Comparison of ENCODE assay signal across 1 cellular context in genomic region chr1:35278886-35279554, GRCh38.
TF ChIP-seq lines count a peak whose summit lies in the region.

No MANE protein-coding gene starts in this region.

TF ChIP-seq in K562, 482 proteins besides CTCF, POLR2A, EP300 and RAD21 (continued from another document and continues in another):
- TF ChIP-seq, protein P1, sequence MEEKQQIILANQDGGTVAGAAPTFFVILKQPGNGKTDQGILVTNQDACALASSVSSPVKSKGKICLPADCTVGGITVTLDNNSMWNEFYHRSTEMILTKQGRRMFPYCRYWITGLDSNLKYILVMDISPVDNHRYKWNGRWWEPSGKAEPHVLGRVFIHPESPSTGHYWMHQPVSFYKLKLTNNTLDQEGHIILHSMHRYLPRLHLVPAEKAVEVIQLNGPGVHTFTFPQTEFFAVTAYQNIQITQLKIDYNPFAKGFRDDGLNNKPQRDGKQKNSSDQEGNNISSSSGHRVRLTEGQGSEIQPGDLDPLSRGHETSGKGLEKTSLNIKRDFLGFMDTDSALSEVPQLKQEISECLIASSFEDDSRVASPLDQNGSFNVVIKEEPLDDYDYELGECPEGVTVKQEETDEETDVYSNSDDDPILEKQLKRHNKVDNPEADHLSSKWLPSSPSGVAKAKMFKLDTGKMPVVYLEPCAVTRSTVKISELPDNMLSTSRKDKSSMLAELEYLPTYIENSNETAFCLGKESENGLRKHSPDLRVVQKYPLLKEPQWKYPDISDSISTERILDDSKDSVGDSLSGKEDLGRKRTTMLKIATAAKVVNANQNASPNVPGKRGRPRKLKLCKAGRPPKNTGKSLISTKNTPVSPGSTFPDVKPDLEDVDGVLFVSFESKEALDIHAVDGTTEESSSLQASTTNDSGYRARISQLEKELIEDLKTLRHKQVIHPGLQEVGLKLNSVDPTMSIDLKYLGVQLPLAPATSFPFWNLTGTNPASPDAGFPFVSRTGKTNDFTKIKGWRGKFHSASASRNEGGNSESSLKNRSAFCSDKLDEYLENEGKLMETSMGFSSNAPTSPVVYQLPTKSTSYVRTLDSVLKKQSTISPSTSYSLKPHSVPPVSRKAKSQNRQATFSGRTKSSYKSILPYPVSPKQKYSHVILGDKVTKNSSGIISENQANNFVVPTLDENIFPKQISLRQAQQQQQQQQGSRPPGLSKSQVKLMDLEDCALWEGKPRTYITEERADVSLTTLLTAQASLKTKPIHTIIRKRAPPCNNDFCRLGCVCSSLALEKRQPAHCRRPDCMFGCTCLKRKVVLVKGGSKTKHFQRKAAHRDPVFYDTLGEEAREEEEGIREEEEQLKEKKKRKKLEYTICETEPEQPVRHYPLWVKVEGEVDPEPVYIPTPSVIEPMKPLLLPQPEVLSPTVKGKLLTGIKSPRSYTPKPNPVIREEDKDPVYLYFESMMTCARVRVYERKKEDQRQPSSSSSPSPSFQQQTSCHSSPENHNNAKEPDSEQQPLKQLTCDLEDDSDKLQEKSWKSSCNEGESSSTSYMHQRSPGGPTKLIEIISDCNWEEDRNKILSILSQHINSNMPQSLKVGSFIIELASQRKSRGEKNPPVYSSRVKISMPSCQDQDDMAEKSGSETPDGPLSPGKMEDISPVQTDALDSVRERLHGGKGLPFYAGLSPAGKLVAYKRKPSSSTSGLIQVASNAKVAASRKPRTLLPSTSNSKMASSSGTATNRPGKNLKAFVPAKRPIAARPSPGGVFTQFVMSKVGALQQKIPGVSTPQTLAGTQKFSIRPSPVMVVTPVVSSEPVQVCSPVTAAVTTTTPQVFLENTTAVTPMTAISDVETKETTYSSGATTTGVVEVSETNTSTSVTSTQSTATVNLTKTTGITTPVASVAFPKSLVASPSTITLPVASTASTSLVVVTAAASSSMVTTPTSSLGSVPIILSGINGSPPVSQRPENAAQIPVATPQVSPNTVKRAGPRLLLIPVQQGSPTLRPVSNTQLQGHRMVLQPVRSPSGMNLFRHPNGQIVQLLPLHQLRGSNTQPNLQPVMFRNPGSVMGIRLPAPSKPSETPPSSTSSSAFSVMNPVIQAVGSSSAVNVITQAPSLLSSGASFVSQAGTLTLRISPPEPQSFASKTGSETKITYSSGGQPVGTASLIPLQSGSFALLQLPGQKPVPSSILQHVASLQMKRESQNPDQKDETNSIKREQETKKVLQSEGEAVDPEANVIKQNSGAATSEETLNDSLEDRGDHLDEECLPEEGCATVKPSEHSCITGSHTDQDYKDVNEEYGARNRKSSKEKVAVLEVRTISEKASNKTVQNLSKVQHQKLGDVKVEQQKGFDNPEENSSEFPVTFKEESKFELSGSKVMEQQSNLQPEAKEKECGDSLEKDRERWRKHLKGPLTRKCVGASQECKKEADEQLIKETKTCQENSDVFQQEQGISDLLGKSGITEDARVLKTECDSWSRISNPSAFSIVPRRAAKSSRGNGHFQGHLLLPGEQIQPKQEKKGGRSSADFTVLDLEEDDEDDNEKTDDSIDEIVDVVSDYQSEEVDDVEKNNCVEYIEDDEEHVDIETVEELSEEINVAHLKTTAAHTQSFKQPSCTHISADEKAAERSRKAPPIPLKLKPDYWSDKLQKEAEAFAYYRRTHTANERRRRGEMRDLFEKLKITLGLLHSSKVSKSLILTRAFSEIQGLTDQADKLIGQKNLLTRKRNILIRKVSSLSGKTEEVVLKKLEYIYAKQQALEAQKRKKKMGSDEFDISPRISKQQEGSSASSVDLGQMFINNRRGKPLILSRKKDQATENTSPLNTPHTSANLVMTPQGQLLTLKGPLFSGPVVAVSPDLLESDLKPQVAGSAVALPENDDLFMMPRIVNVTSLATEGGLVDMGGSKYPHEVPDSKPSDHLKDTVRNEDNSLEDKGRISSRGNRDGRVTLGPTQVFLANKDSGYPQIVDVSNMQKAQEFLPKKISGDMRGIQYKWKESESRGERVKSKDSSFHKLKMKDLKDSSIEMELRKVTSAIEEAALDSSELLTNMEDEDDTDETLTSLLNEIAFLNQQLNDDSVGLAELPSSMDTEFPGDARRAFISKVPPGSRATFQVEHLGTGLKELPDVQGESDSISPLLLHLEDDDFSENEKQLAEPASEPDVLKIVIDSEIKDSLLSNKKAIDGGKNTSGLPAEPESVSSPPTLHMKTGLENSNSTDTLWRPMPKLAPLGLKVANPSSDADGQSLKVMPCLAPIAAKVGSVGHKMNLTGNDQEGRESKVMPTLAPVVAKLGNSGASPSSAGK (IDR thresholded peaks at IDR 0.05), result peak; percentile 98
- TF ChIP-seq NR2C1 (IDR thresholded peaks at IDR 0.05) (peak; percentile 52), NR2C1 (tag; IDR thresholded peaks at IDR 0.05) (no peak), HMGN3 (IDR thresholded peaks at IDR 0.05; ENCODE audit: borderline replicate concordance, extremely low read depth, insufficient read length, low read depth, low read length) (no peak), ZNF217 (CRISPR knock-in tag; IDR thresholded peaks at IDR 0.05) (no peak), NFATC3 (IDR thresholded peaks at IDR 0.05) (no peak), XRCC4 (IDR thresholded peaks at IDR 0.05; ENCODE audit: extremely low read depth, insufficient read depth, insufficient read length) (no peak), PYGO2 (tag; IDR thresholded peaks at IDR 0.05) (0 out of 2 replicates have a peak, but pooled peaks have one; percentile 33), TOE1 (IDR thresholded peaks at IDR 0.05; ENCODE audit: borderline replicate concordance) (peak; percentile 39; the same call in 1 of the 2 replicates), TOE1 (CRISPR knock-in tag; IDR thresholded peaks at IDR 0.05; ENCODE audit: borderline replicate concordance, low read depth) (no peak), BRF1 (IDR thresholded peaks at IDR 0.05; ENCODE audit: borderline replicate concordance, extremely low read depth, insufficient read length) (no peak), ZNF23 (CRISPR knock-in tag; IDR thresholded peaks at IDR 0.05) (0 out of 2 replicates have a peak, but pooled peaks have one; percentile 42), ZNF764 (CRISPR knock-in tag; IDR thresholded peaks at IDR 0.05; ENCODE audit: low read depth) (no peak), SMAD4 (CRISPR knock-in tag; conservative IDR thresholded peaks at IDR 0.05) (no peak; the same call in 1 of the 2 replicates), HDGF (IDR thresholded peaks at IDR 0.05) (no peak)
- TF ChIP-seq, protein P2, sequence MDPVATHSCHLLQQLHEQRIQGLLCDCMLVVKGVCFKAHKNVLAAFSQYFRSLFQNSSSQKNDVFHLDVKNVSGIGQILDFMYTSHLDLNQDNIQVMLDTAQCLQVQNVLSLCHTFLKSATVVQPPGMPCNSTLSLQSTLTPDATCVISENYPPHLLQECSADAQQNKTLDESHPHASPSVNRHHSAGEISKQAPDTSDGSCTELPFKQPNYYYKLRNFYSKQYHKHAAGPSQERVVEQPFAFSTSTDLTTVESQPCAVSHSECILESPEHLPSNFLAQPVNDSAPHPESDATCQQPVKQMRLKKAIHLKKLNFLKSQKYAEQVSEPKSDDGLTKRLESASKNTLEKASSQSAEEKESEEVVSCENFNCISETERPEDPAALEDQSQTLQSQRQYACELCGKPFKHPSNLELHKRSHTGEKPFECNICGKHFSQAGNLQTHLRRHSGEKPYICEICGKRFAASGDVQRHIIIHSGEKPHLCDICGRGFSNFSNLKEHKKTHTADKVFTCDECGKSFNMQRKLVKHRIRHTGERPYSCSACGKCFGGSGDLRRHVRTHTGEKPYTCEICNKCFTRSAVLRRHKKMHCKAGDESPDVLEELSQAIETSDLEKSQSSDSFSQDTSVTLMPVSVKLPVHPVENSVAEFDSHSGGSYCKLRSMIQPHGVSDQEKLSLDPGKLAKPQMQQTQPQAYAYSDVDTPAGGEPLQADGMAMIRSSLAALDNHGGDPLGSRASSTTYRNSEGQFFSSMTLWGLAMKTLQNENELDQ (CRISPR knock-in tag; IDR thresholded peaks at IDR 0.05; ENCODE audit: borderline replicate concordance), result no peak
- TF ChIP-seq, protein P3, sequence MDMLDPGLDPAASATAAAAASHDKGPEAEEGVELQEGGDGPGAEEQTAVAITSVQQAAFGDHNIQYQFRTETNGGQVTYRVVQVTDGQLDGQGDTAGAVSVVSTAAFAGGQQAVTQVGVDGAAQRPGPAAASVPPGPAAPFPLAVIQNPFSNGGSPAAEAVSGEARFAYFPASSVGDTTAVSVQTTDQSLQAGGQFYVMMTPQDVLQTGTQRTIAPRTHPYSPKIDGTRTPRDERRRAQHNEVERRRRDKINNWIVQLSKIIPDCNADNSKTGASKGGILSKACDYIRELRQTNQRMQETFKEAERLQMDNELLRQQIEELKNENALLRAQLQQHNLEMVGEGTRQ (CRISPR knock-in tag; IDR thresholded peaks at IDR 0.05), result peak; percentile 84
- TF ChIP-seq, protein P4, sequence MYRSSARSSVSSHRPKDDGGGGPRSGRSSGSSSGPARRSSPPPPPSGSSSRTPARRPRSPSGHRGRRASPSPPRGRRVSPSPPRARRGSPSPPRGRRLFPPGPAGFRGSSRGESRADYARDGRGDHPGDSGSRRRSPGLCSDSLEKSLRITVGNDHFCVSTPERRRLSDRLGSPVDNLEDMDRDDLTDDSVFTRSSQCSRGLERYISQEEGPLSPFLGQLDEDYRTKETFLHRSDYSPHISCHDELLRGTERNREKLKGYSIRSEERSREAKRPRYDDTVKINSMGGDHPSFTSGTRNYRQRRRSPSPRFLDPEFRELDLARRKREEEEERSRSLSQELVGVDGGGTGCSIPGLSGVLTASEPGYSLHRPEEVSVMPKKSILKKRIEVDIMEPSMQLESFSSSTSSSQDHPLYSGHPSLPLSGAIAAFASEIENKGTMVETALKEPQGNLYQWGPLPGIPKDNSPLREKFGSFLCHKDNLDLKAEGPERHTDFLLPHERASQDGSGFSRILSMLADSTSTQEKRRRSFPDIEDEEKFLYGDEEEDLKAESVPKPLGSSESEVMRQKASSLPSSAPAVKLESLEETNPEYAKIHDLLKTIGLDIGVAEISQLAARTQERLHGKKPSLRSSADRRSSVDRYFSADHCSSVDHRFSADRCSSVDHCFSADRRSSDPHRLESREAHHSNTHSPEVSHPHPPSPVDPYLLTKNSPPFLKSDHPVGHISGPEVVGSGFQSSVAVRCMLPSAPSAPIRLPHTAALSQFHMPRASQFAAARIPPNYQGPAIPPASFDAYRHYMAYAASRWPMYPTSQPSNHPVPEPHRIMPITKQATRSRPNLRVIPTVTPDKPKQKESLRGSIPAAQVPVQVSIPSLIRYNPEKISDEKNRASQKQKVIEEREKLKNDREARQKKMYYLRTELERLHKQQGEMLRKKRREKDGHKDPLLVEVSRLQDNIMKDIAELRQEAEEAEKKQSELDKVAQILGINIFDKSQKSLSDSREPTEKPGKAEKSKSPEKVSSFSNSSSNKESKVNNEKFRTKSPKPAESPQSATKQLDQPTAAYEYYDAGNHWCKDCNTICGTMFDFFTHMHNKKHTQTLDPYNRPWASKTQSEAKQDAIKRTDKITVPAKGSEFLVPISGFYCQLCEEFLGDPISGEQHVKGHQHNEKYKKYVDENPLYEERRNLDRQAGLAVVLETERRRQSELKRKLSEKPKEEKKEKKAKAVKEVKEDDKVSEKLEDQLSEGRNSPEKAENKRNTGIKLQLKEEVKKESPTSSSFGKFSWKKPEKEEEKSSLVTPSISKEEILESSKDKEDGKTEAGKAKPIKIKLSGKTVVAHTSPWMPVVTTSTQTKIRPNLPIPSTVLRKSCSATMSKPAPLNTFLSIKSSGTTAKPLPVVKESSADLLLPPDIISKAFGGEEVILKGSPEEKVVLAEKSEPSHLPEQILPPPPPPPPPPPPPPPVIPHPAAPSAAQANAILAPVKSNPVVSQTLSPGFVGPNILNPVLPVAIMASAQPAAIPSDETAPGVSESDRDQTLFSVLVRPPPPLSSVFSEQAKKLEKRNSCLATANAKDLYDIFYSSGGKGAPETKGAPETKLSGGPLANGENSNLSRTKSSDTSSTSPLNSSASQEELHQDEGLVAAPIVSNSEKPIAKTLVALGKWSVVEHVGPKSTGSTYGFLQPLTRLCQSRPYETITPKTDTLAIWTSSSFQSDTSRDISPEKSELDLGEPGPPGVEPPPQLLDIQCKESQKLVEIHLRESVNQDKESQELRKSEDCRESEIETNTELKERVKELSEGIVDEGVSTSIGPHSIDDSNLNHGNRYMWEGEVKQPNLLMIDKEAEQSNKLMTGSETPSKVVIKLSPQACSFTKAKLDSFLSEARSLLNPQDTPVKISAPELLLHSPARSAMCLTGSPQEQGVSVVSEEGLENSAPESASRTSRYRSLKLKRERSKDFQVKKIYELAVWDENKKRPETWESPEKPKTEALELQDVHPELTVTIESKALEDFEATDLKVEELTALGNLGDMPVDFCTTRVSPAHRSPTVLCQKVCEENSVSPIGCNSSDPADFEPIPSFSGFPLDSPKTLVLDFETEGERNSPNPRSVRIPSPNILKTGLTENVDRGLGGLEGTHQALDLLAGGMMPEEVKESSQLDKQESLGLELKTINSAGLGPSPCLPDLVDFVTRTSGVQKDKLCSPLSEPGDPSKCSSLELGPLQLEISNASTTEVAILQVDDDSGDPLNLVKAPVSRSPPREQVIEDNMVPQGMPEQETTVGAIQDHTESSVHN (IDR thresholded peaks at IDR 0.05; ENCODE audit: borderline replicate concordance in 1 of 2, low read depth in 1 of 2), result peak in 1 of 2 experiments; percentile 79; a peak in 1 of 4 replicates
